Comparison of ENCODE assay signal across 29 cellular contexts in genomic region chr15:79067434-79067833, GRCh38. TPM values are rescaled to one million over a fixed set of nuclear protein-coding genes. Genes with fewer than 3 reads are reported as not detected.
A peak's percentile ranks its signal among the peaks of the same experiment; 100 is the strongest.
DNase-seq lines count a peak whose midpoint lies in the region; ATAC-seq, FAIRE-seq and TF ChIP-seq lines count a peak whose summit lies in the region.
"Had no signal": no experiment of that assay in that cellular context is flagged by ENCODE, and none has a peak within 500 bp of the region (broad histone marks: within the 10 kb centered on the region; RNA-seq: fewer than 3 reads in every experiment).

No MANE protein-coding gene starts in this region.

- H3K27ac ChIP-seq in A549 (no peak overlapping the region), sigmoid colon (peak overlapping the region in 3 of 4 donors; percentile 86 to 88 (median 86)), ovary (no peak overlapping the region)
- H3K27ac ChIP-seq: gastroesophageal sphincter, left ventricle myocardium inferior, Peyer's patch had no signal

- CTCF ChIA-PET in A549 (lab: Yijun Ruan, JAX) = interaction anchor here (1.0 to 3.2 kb wide), 5 partner anchors 9 to 117 kb away, joined by 3 to 12 read pairs (median 5); no protein-coding TSS in a partner anchor

- TF ChIP-seq POLR2A in A549 (IDR thresholded peaks at IDR 0.05; ENCODE audit: low read length) (no peak), sigmoid colon (IDR thresholded peaks at IDR 0.05) (no peak), ovary (IDR thresholded peaks at IDR 0.05) (no peak)

- H3K36me3 ChIP-seq in sigmoid colon (no peaks in the 10 kb centered on the region), ovary (no peaks in the 10 kb centered on the region)
- H3K36me3 ChIP-seq: gastroesophageal sphincter, left ventricle myocardium inferior, MG63, Peyer's patch had no signal

- H3K27me3 ChIP-seq in sigmoid colon = no peaks in the 10 kb centered on the region
- H3K27me3 ChIP-seq in ovary = no peaks in the 10 kb centered on the region
- H3K27me3 ChIP-seq: gastroesophageal sphincter, MG63, Peyer's patch had no signal

- H3K9me3 ChIP-seq in A549 (no peaks in the 10 kb centered on the region), sigmoid colon (no peaks in the 10 kb centered on the region), ovary (no peaks in the 10 kb centered on the region)
- H3K9me3 ChIP-seq: gastroesophageal sphincter, left ventricle myocardium inferior, MG63, Peyer's patch had no signal

- no peak for FAIRE-seq in A549 (lab: Jason Lieb, UNC)
- FAIRE-seq: A204.1, K562 had no signal

- intact Hi-C loops in left colon (cut with DNase I, micrococcal nuclease) (no loop called here), sigmoid colon (cut with DNase I) (loop anchor here (5.0 kb wide), 1 partner anchor 150 kb away; no protein-coding TSS in a partner anchor), ovary (cut with DNase I) (no loop called here)

- no peak overlapping the region for H3K4me2 ChIP-seq in A549

- TF ChIP-seq EP300 in A549 (IDR thresholded peaks at IDR 0.05) (no peak), sigmoid colon (IDR thresholded peaks at IDR 0.05) (peak in 3 of 4 donors; percentile 64 to 87 (median 69)), ovary (IDR thresholded peaks at IDR 0.05) (no peak)

- H3K4me1 ChIP-seq in A549 (no peaks in the 10 kb centered on the region), sigmoid colon (peaks cover 0 to 41% (median 27%) of the 10 kb centered on the region in 4 donors), ovary (ENCODE audit: insufficient read depth) (no peaks in the 10 kb centered on the region)
- H3K4me1 ChIP-seq: gastroesophageal sphincter, left ventricle myocardium inferior, Peyer's patch had no signal

- ATAC-seq in A549 (peak in 1 of 2 experiments; percentile 16; a peak in 1 of 6 replicates), left colon (peak; percentile 44), GM18511 (IDR thresholded peaks at IDR 0.05; ENCODE audit: unreplicated experiment) (no peak)
- ATAC-seq: gastroesophageal sphincter; K562; naive thymus-derived CD8-positive, alpha-beta T cell; WTC11 had no signal

- no peak for DNase-seq in A549 (ENCODE audit: low read depth in 1 of 2, low spot score in 1 of 2)
- DNase-seq in NCI-H2171 (lab: John Stamatoyannopoulos, UW) = peak; percentile 41
- peak in 1 of 2 donors; percentile 55 for DNase-seq in left colon
- DNase-seq in sigmoid colon = peak; percentile 88
- DNase-seq in NCI-H2196 treated with DMSO at 0.1 percent for 48 hours (lab: John Stamatoyannopoulos, UW; ENCODE audit: unreplicated experiment) = no peak
- no peak for DNase-seq in NCI-H748 treated with DMSO at 0.1 percent for 48 hours (lab: John Stamatoyannopoulos, UW)
- DNase-seq in ovary = no peak
- DNase-seq: activated CD4-positive, alpha-beta T cell treated with anti-CD3 and anti-CD28 coated beads, Interleukin-2, amount 10 ng/mL, durations not matched to agents 7 days and 5 days; activated T-cell treated with anti-CD3 and anti-CD28 coated beads, Interleukin-2, amount 50 U/mL, for 24 hours; AML-193; CD4-positive, alpha-beta T cell; H9; hypothalamus; immature natural killer cell; left ventricle myocardium inferior; MG63; naive thymus-derived CD8-positive, alpha-beta T cell; NCI-H1436; NCI-H524 treated with DMSO at 0.1 percent for 48 hours; occipital lobe; Peyer's patch; stimulated activated naive CD4-positive, alpha-beta T cell; SW 1271; T-helper 9 cell had no signal

- TF ChIP-seq CTCF in A549 (IDR thresholded peaks at IDR 0.05) (no peak), sigmoid colon (IDR thresholded peaks at IDR 0.05) (no peak), ovary (IDR thresholded peaks at IDR 0.05) (no peak)

- 11% methylated on average over 3 of the region's 3 CpGs for WGBS in A549 (ENCODE audit: missing lambda C conversion rate)
- 8 to 41% methylated on average over 3 of the region's 3 CpGs for WGBS in sigmoid colon, 2 donors
- 15 to 28% (median 19%) methylated on average over 3 of the region's 3 CpGs for WGBS in ovary, 3 donors

- H3K4me3 ChIP-seq in A549 (no peak overlapping the region), sigmoid colon (no peak overlapping the region), ovary (no peak overlapping the region)
- H3K4me3 ChIP-seq: gastroesophageal sphincter, K562, left ventricle myocardium inferior, MG63, Peyer's patch had no signal

- TF ChIP-seq RAD21 in A549 (conservative IDR thresholded peaks at IDR 0.05 in 1 of 2, IDR thresholded peaks at IDR 0.05 in 1 of 2) = no peak

- POLR2A ChIA-PET in A549 (lab: Yijun Ruan, JAX) = no interaction called here

TF ChIP-seq in A549, 52 proteins besides CTCF, POLR2A, EP300 and RAD21:
- no peak for TF ChIP-seq SREBF2 (IDR thresholded peaks at IDR 0.05)
- peak; percentile 30 for TF ChIP-seq MAFK (IDR thresholded peaks at IDR 0.05; ENCODE audit: partially characterized antibody)
TF ChIP-seq in A549: peak in this region for 1.

RNA-seq across cellular contexts. Expression of gene RASGRF1, which starts 23.1 kb away (rescaled TPM):
- polyA plus RNA-seq in A549 (2011; rRNA removed) (0.13 and 0.19 TPM in 2 replicates), A549 (2017; fragmentation: RNase III; extraction: RNeasy Plus Mini Kit Qiagen cat#74134 plus additional on column Dnase treatment) (0.07 to 0.26 TPM (median 0.21 TPM) in 3 replicates), sigmoid colon (under 1 TPM; 0.46 to 0.76 (median 0.60) TPM), ovary (under 1 TPM; 0.28 to 0.90 TPM)
- polyA plus RNA-seq in A549 (2012; cell fraction: cytosol; rRNA removed) = 0.07 and 0.08 TPM in 2 replicates
- polyA plus RNA-seq in A549 (2012; cell fraction: nucleus; rRNA removed) = 0.04 and 0.05 TPM in 2 replicates
- 0.04 TPM in 1 of 2 replicates, not detected in the other for polyA minus RNA-seq in A549 (2011; rRNA and poly(A)+ RNA removed)
- total RNA-seq in left colon (under 1 TPM; 0.14 to 0.18 TPM), sigmoid colon (1 to 10 TPM in 1 of 4 donors, under 1 TPM in 2, not detected in 1; 0.14 to 1.2 (median 0.55) TPM), ovary (1 to 10 TPM in 4 of 7 donors, under 1 TPM in 2, not detected in 1; 0.23 to 9.5 (median 1.2) TPM)
- total RNA-seq: activated CD4-positive, alpha-beta T cell treated with anti-CD3 and anti-CD28 coated beads, Interleukin-2, amount 10 ng/mL, durations not matched to agents 7 days and 5 days; CD4-positive, alpha-beta T cell; left ventricle myocardium inferior had no signal
- polyA plus RNA-seq: immature natural killer cell; naive thymus-derived CD8-positive, alpha-beta T cell had no signal

Comparison
In these comparisons a context has a peak if more than half of its experiments do, and no peak if none do; other contexts are left out.
1. DNase-seq: peak in NCI-H2171 (single experiment) and sigmoid colon (single experiment); none in A549 (0 of 2), NCI-H2196 treated with DMSO at 0.1 percent for 48 hours (single experiment), NCI-H748 treated with DMSO at 0.1 percent for 48 hours (single experiment) and ovary (0 of 5).
2. H3K27ac ChIP-seq: peak in sigmoid colon (3 of 4); none in A549 (0 of 2) and ovary (0 of 2).